Comparison of ENCODE assay signal across 8 cellular contexts in genomic region chr17:2400474-2400866, GRCh38. TPM values are rescaled to one million over a fixed set of nuclear protein-coding genes. Genes with fewer than 3 reads are reported as not detected.
DNase-seq lines count a peak whose midpoint lies in the region; ATAC-seq and TF ChIP-seq lines count a peak whose summit lies in the region.

No MANE protein-coding gene starts in this region.

- peak; percentile 59 for DNase-seq in GM13976 (ENCODE audit: low spot score)
- DNase-seq in NCI-H748 (lab: John Stamatoyannopoulos, UW; ENCODE audit: unreplicated experiment) = peak; percentile 89
- peak; percentile 47 for DNase-seq in activated T-cell treated with anti-CD3 and anti-CD28 coated beads for 24 hours (ENCODE audit: low read depth)
- DNase-seq in epithelial cell of prostate (ENCODE audit: low read depth, low spot score) = no peak
- DNase-seq in naive thymus-derived CD8-positive, alpha-beta T cell = peak; percentile 36 to 83 (median 56)
- no peak for DNase-seq in tibial nerve (ENCODE audit: low spot score in 2 of 2)

- POLR2A ChIA-PET in naive thymus-derived CD8-positive, alpha-beta T cell (lab: Charles Lee) = interaction anchor here (0.6 to 5.1 kb wide), 10 partner anchors 9 to 716 kb away, joined by 3 to 66 read pairs (median 6); partner anchors contain the start of genes METTL16, PRPF8, SGSM2 and SMG6

- TF ChIP-seq POLR2A in tibial nerve (IDR thresholded peaks at IDR 0.05) = no peak

- TF ChIP-seq CTCF in GM13976 (IDR thresholded peaks at IDR 0.05; ENCODE audit: borderline replicate concordance, control extremely low read depth, extremely low read depth, insufficient read depth, missing control alignments) (no peak), tibial nerve (IDR thresholded peaks at IDR 0.05) (no peak)

- peaks cover 29 to 56% (median 45%) of the 10 kb centered on the region in 4 donors for H3K4me1 Mint-ChIP-seq in naive thymus-derived CD8-positive, alpha-beta T cell

- no peak for TF ChIP-seq EP300 in tibial nerve (IDR thresholded peaks at IDR 0.05)

- 0 to 1% methylated on average over 40 to 42 of the region's 43 CpGs for WGBS in tibial nerve, 2 donors

- peak overlapping the region; percentile 100 for H3K27ac ChIP-seq in epithelial cell of prostate
- peak overlapping the region; percentile 96 to 99 (median 99) for H3K27ac ChIP-seq in tibial nerve

- H3K27me3 ChIP-seq in tibial nerve = no peaks in the 10 kb centered on the region

- peaks cover 0 to 3% (median 0%) of the 10 kb centered on the region in 9 donors for H3K9me3 Mint-ChIP-seq in naive thymus-derived CD8-positive, alpha-beta T cell

- H3K36me3 Mint-ChIP-seq in naive thymus-derived CD8-positive, alpha-beta T cell = peaks cover 0 to 5% (median 0%) of the 10 kb centered on the region in 3 donors

- peak in 1 of 2 donors; percentile 7 for ATAC-seq in naive thymus-derived CD8-positive, alpha-beta T cell
- ATAC-seq in HG02763 (IDR thresholded peaks at IDR 0.05; ENCODE audit: unreplicated experiment) (no peak), GM18861 (IDR thresholded peaks at IDR 0.05; ENCODE audit: unreplicated experiment) (no peak)

- H3K4me3 Mint-ChIP-seq in naive thymus-derived CD8-positive, alpha-beta T cell = peak overlapping the region; percentile 93 to 100 (median 99)

- in situ Hi-C loops in GM13976 (cut with MboI; ENCODE audit: low sequenced_read_pairs, unreplicated experiment) = no loop called here

- peak overlapping the region; percentile 82 to 91 (median 84) for H3K4me3 ChIP-seq in tibial nerve

- peaks cover 5 to 72% (median 52%) of the 10 kb centered on the region in 4 donors for H3K4me1 ChIP-seq in tibial nerve

- H3K36me3 ChIP-seq in tibial nerve = no peaks in the 10 kb centered on the region

- H3K27ac Mint-ChIP-seq in naive thymus-derived CD8-positive, alpha-beta T cell = peak overlapping the region in 9 of 10 donors; percentile 93 to 100 (median 100)

- no peaks in the 10 kb centered on the region for H3K9me3 ChIP-seq in tibial nerve

- no peaks in the 10 kb centered on the region for H3K27me3 Mint-ChIP-seq in naive thymus-derived CD8-positive, alpha-beta T cell

RNA-seq across cellular contexts. Expression of gene MNT, which starts 0.4 kb away (rescaled TPM):
- 10 to 100 TPM; 60.8 to 67.4 TPM for total RNA-seq in naive thymus-derived CD8-positive, alpha-beta T cell
- polyA plus RNA-seq in naive thymus-derived CD8-positive, alpha-beta T cell = under 1 TPM; 0.73 to 0.96 (median 0.79) TPM
- total RNA-seq in tibial nerve = 10 to 100 TPM; 12.6 to 32.8 (median 14.9) TPM

Comparison
In these comparisons a context has a peak if more than half of its experiments do, and no peak if none do; other contexts are left out.
1. DNase-seq: peak in GM13976 (single experiment), NCI-H748 (single experiment), activated T-cell treated with anti-CD3 and anti-CD28 coated beads for 24 hours (single experiment) and naive thymus-derived CD8-positive, alpha-beta T cell (10 of 10); none in epithelial cell of prostate (single experiment) and tibial nerve (0 of 2).